ENCODE assay signal across 13 cellular contexts in the genomic region with DNA sequence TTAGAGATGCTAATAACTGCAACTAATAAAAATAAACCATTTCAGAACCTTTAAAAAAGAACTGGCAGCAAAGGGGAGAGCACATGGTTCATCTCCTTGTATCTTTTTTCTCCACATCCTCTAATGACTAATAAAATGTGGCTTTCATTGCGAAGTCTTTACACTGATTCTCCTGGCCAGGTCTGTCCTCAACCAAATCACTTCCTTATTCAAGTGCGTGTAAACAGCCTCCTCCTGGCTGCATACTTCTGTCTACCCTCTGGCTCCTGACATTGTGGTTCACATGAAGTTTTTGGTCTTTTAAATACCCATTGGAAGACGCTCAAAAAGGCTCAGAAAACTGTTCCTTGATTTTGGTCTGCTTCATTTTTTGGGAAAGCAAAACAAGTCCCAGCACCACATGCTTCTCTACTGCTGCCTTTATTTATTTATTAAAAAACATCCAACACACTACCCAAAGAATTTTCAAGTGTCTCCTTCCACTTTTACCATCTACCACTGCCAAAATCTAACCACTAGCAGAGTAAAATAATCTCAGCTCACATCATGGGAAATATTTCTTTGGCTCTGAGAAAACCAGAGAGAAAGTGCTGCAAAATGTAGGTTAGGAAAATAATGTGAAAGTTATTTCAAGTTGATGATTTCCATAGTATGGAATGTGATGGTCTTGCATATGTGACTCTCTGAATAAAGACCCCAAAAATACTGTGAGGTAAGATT.
A peak's percentile ranks its signal among the peaks of the same experiment; 100 is the strongest.
DNase-seq lines count a peak whose midpoint lies in the region; ATAC-seq and TF ChIP-seq lines count a peak whose summit lies in the region.
"Had no signal": no experiment of that assay in that cellular context is flagged by ENCODE, and none has a peak within 500 bp of the region (broad histone marks: within the 10 kb centered on the region; RNA-seq: fewer than 3 reads in every experiment).

No MANE protein-coding gene starts in this region.

- H3K9me3 ChIP-seq in SJSA1 (replicated peaks) (no peaks in the 10 kb centered on the region), WERI-Rb-1 (ENCODE audit: severe bottlenecking) (no peaks in the 10 kb centered on the region), stomach (no peaks in the 10 kb centered on the region)
- H3K9me3 ChIP-seq: HAP-1, neutrophil had no signal

- H3K36me3 Mint-ChIP-seq in stimulated activated memory B cell treated with anti-CD40 and anti-IgM and Interleukin-4, amounts not matched to agents 10 μg/mL and 1 μg/mL and 100 μg/mL, for 72 hours: peaks cover 16% of the 10 kb centered on the region

- H3K27ac ChIP-seq in SJSA1: peak overlapping the region; percentile 62
- no peak overlapping the region for H3K27ac ChIP-seq in WERI-Rb-1
- H3K27ac ChIP-seq in stomach: no peak overlapping the region
- H3K27ac ChIP-seq: neutrophil, RWPE1 had no signal

- intact Hi-C loops in stomach (cut with DNase I; ENCODE audit: low total_unique reads): loop anchor here (10.0 kb wide), 1 partner anchor 53 kb away; no protein-coding TSS in a partner anchor

- H3K27me3 ChIP-seq in SJSA1 (replicated peaks): no peaks in the 10 kb centered on the region
- H3K27me3 ChIP-seq in WERI-Rb-1 (ENCODE audit: insufficient read depth, low read depth, severe bottlenecking): no peaks in the 10 kb centered on the region
- no peaks in the 10 kb centered on the region for H3K27me3 ChIP-seq in stomach
- H3K27me3 ChIP-seq: neutrophil had no signal

- no peak overlapping the region for H3K4me3 Mint-ChIP-seq in stimulated activated memory B cell treated with anti-CD40 and anti-IgM and Interleukin-4, amounts not matched to agents 10 μg/mL and 1 μg/mL and 100 μg/mL, for 72 hours

- WGBS in stomach, 5 donors: 60 to 73% (median 69%) methylated on average over 3 of the region's 3 CpGs

- H3K27me3 Mint-ChIP-seq in stimulated activated memory B cell treated with anti-CD40 and anti-IgM and Interleukin-4, amounts not matched to agents 10 μg/mL and 1 μg/mL and 100 μg/mL, for 72 hours: no peaks in the 10 kb centered on the region

- no peak overlapping the region for H3K4me3 ChIP-seq in GM12865 (ENCODE audit: low read depth, low read length)
- H3K4me3 ChIP-seq in SJSA1: no peak overlapping the region
- H3K4me3 ChIP-seq in fibroblast of pulmonary artery (replicated peaks; ENCODE audit: low read depth, low read length): no peak overlapping the region
- no peak overlapping the region for H3K4me3 ChIP-seq in WERI-Rb-1 (ENCODE audit: low read depth, low read length)
- H3K4me3 ChIP-seq in stomach: no peak overlapping the region
- H3K4me3 ChIP-seq: HAP-1 had no signal

- peaks cover 23% of the 10 kb centered on the region for H3K4me1 ChIP-seq in SJSA1 (replicated peaks)
- H3K4me1 ChIP-seq in stomach: peaks cover 0 to 8% (median 3%) of the 10 kb centered on the region in 4 donors

- H3K4me1 Mint-ChIP-seq in stimulated activated memory B cell treated with anti-CD40 and anti-IgM and Interleukin-4, amounts not matched to agents 10 μg/mL and 1 μg/mL and 100 μg/mL, for 72 hours: peaks cover 13% of the 10 kb centered on the region

- DNase-seq in GM12865 (ENCODE audit: low read depth): peak; percentile 5
- peak in 1 of 2 experiments; percentile 74 for DNase-seq in SJSA1 (ENCODE audit: low read depth in 1 of 2, low spot score in 2 of 2)
- DNase-seq in fibroblast of pulmonary artery (ENCODE audit: low read depth): peak; percentile 35
- no peak for DNase-seq in WERI-Rb-1
- no peak for DNase-seq in HuH-7 (ENCODE audit: low spot score)
- DNase-seq in NCI-H2081 (lab: John Stamatoyannopoulos, UW): no peak
- no peak for DNase-seq in stomach
- DNase-seq: Calu3, left colon had no signal

- H3K27ac Mint-ChIP-seq in stimulated activated memory B cell treated with anti-CD40 and anti-IgM and Interleukin-4, amounts not matched to agents 10 μg/mL and 1 μg/mL and 100 μg/mL, for 72 hours: no peak overlapping the region

- no peak for TF ChIP-seq POLR2A in stomach (IDR thresholded peaks at IDR 0.05)

- H3K9me3 Mint-ChIP-seq in stimulated activated memory B cell treated with anti-CD40 and anti-IgM and Interleukin-4, amounts not matched to agents 10 μg/mL and 1 μg/mL and 100 μg/mL, for 72 hours: no peaks in the 10 kb centered on the region

- TF ChIP-seq CTCF in GM12865 (IDR thresholded peaks at IDR 0.05; ENCODE audit: insufficient read depth, low read depth, low read length, missing control alignments): no peak
- no peak for TF ChIP-seq CTCF in fibroblast of pulmonary artery (IDR thresholded peaks at IDR 0.05; ENCODE audit: low read length, missing control alignments)
- TF ChIP-seq CTCF in WERI-Rb-1 (IDR thresholded peaks at IDR 0.05; ENCODE audit: low read depth, low read length): no peak
- no peak for TF ChIP-seq CTCF in stomach (IDR thresholded peaks at IDR 0.05)

- ATAC-seq in stimulated activated memory B cell treated with anti-CD40 and anti-IgM and Interleukin-4, amounts not matched to agents 10 μg/mL and 1 μg/mL and 100 μg/mL, for 72 hours: peak; percentile 41
- ATAC-seq: left colon had no signal

- H3K36me3 ChIP-seq in SJSA1: no peaks in the 10 kb centered on the region
- H3K36me3 ChIP-seq in WERI-Rb-1: no peaks in the 10 kb centered on the region; the same call in 1 of the 2 replicates
- H3K36me3 ChIP-seq in stomach: peaks cover 0 to 5% (median 0%) of the 10 kb centered on the region in 4 donors
- H3K36me3 ChIP-seq: HAP-1, neutrophil had no signal

- no peak for TF ChIP-seq EP300 in stomach (IDR thresholded peaks at IDR 0.05)

Comparison
In these comparisons a context has a peak if more than half of its experiments do, and no peak if none do; other contexts are left out.
1. DNase-seq: peak in GM12865 (single experiment) and fibroblast of pulmonary artery (single experiment); none in WERI-Rb-1 (single experiment), HuH-7 (single experiment), NCI-H2081 (0 of 2) and stomach (single experiment).